In genomic region chr16:689175-689897, GRCh38 we compare ENCODE assay signal across 8 cellular contexts. TPM values are rescaled to one million over a fixed set of nuclear protein-coding genes. Genes with fewer than 3 reads are reported as not detected.
DNase-seq lines count a peak whose midpoint lies in the region; ATAC-seq, FAIRE-seq and TF ChIP-seq lines count a peak whose summit lies in the region.

No MANE protein-coding gene starts in this region.

- no peak for FAIRE-seq in astrocyte (lab: Jason Lieb, UNC)

- H3K4me1 ChIP-seq in astrocyte (ENCODE audit: insufficient read depth, low read length) (peaks cover 5% of the 10 kb centered on the region), right lobe of liver (peaks cover 0 to 19% (median 9%) of the 10 kb centered on the region in 4 donors), tibial artery (peaks cover 0 to 59% (median 43%) of the 10 kb centered on the region in 4 donors)

- no peaks in the 10 kb centered on the region for H3K9me3 ChIP-seq in astrocyte (ENCODE audit: insufficient read depth, low read depth, low read length)
- no peaks in the 10 kb centered on the region for H3K9me3 ChIP-seq in right lobe of liver
- no peaks in the 10 kb centered on the region for H3K9me3 ChIP-seq in tibial artery

- H3K36me3 ChIP-seq in astrocyte (ENCODE audit: insufficient read depth, low read length) (no peaks in the 10 kb centered on the region), right lobe of liver (peaks cover 0 to 6% (median 0%) of the 10 kb centered on the region in 4 donors), tibial artery (peaks cover 0 to 26% (median 7%) of the 10 kb centered on the region in 3 donors)

- peak overlapping the region; percentile 92 for H3K4me3 Mint-ChIP-seq in activated T-cell treated with anti-CD3 and anti-CD28 coated beads, Interleukin-2, amount 50 U/mL, for 4 hours
- peak overlapping the region; percentile 89 for H3K4me3 Mint-ChIP-seq in astrocyte (ENCODE audit: unreplicated experiment)

- no peak for DNase-seq in activated T-cell treated with anti-CD3 and anti-CD28 coated beads, Interleukin-2, amount 50 U/mL, for 4 hours
- DNase-seq in activated T-cell treated with anti-CD3 and anti-CD28 coated beads for 4 hours (no peak), astrocyte (ENCODE audit: low read depth) (no peak), right lobe of liver (no peak), tibial artery (no peak), NAMALWA (ENCODE audit: low spot score) (no peak)

- peak overlapping the region; percentile 79 for H3K27ac ChIP-seq in astrocyte (ENCODE audit: low read depth, low read length)
- H3K27ac ChIP-seq in right lobe of liver, result peak overlapping the region in 1 of 3 donors; percentile 68
- peak overlapping the region; percentile 86 to 93 for H3K27ac ChIP-seq in tibial artery

- no peak for TF ChIP-seq POLR2A in right lobe of liver (IDR thresholded peaks at IDR 0.05)

- H3K36me3 Mint-ChIP-seq in activated T-cell treated with anti-CD3 and anti-CD28 coated beads, Interleukin-2, amount 50 U/mL, for 4 hours (ENCODE audit: insufficient read depth), result no peaks in the 10 kb centered on the region
- H3K36me3 Mint-ChIP-seq in astrocyte (ENCODE audit: low read depth, unreplicated experiment), result peaks cover 2% of the 10 kb centered on the region

- peak overlapping the region; percentile 78 for H3K27ac Mint-ChIP-seq in astrocyte (ENCODE audit: unreplicated experiment)

- H3K79me2 ChIP-seq in astrocyte (ENCODE audit: insufficient read depth, low read length), result peaks cover 41% of the 10 kb centered on the region

- H2AFZ ChIP-seq in astrocyte (ENCODE audit: low read depth, low read length), result peak overlapping the region; percentile 79

- peak overlapping the region; percentile 99 for H3K4me2 ChIP-seq in astrocyte (ENCODE audit: low read length)

- TF ChIP-seq CTCF in astrocyte (IDR thresholded peaks at IDR 0.05; ENCODE audit: insufficient read depth, low read depth, low read length) (no peak), right lobe of liver (IDR thresholded peaks at IDR 0.05) (no peak), tibial artery (IDR thresholded peaks at IDR 0.05) (no peak)

- ATAC-seq in activated T-cell treated with anti-CD3 and anti-CD28 coated beads, Interleukin-2, amount 50 U/mL, for 4 hours, result no peak
- ATAC-seq in right lobe of liver, result no peak
- ATAC-seq in HG03159 (IDR thresholded peaks at IDR 0.05; ENCODE audit: unreplicated experiment), result no peak
- no peak for ATAC-seq in GM19463 (IDR thresholded peaks at IDR 0.05; ENCODE audit: unreplicated experiment)

- H4K20me1 ChIP-seq in astrocyte (ENCODE audit: insufficient read depth, low read length), result no peaks in the 10 kb centered on the region

- peaks cover 22% of the 10 kb centered on the region for H3K4me1 Mint-ChIP-seq in activated T-cell treated with anti-CD3 and anti-CD28 coated beads, Interleukin-2, amount 50 U/mL, for 4 hours (ENCODE audit: low read depth)
- H3K4me1 Mint-ChIP-seq in astrocyte (ENCODE audit: low read depth, unreplicated experiment), result peaks cover 4% of the 10 kb centered on the region

- no peaks in the 10 kb centered on the region for H3K27me3 Mint-ChIP-seq in activated T-cell treated with anti-CD3 and anti-CD28 coated beads, Interleukin-2, amount 50 U/mL, for 4 hours (ENCODE audit: low read depth)
- peaks cover 9% of the 10 kb centered on the region for H3K27me3 Mint-ChIP-seq in astrocyte (ENCODE audit: low read depth, unreplicated experiment)

- H3K9me3 Mint-ChIP-seq in activated T-cell treated with anti-CD3 and anti-CD28 coated beads, Interleukin-2, amount 50 U/mL, for 4 hours, result no peaks in the 10 kb centered on the region
- H3K9me3 Mint-ChIP-seq in astrocyte (ENCODE audit: unreplicated experiment), result no peaks in the 10 kb centered on the region

- H3K27me3 ChIP-seq in astrocyte (ENCODE audit: insufficient read depth, low read length) (peaks cover 5% of the 10 kb centered on the region), right lobe of liver (peaks cover 0 to 4% of the 10 kb centered on the region in 2 donors), tibial artery (peaks cover 8 to 29% of the 10 kb centered on the region in 2 donors)

- peak overlapping the region; percentile 79 for H3K4me3 ChIP-seq in astrocyte (ENCODE audit: insufficient read depth, low read depth, low read length)
- peak overlapping the region; percentile 93 to 96 (median 94) for H3K4me3 ChIP-seq in right lobe of liver
- peak overlapping the region; percentile 79 to 94 for H3K4me3 ChIP-seq in tibial artery

- H3K9ac ChIP-seq in astrocyte (ENCODE audit: low read length), result peak overlapping the region; percentile 92

- 80% methylated on average over 2 of the region's 26 CpGs for WGBS in right lobe of liver (ENCODE audit: insufficient coverage, low coverage, low lambda C conversion rate, missing lambda C conversion rate)

- intact Hi-C loops in right lobe of liver (cut with DNase I) (no loop called here), tibial artery (cut with DNase I; ENCODE audit: low total_unique reads) (no loop called here)

RNA-seq across cellular contexts. Expression of gene WDR24, which starts 0.9 kb away (rescaled TPM):
- total RNA-seq in activated T-cell treated with anti-CD3 and anti-CD28 coated beads, Interleukin-2, amount 50 U/mL, for 4 hours, result 10 to 100 TPM; 28.2 to 32.4 (median 29.1) TPM
- total RNA-seq in astrocyte (8.2 and 9.5 TPM in 2 replicates), right lobe of liver (10 to 100 TPM in 1 of 6 experiments, 1 to 10 TPM in 5; 5.5 to 11.7 (median 9.7) TPM)

RNA-seq across cellular contexts. Expression of gene JMJD8, which starts 5.2 kb away (rescaled TPM):
- 10 to 100 TPM; 77.0 to 90.4 (median 88.7) TPM for total RNA-seq in activated T-cell treated with anti-CD3 and anti-CD28 coated beads, Interleukin-2, amount 50 U/mL, for 4 hours
- 24.6 and 26.8 TPM in 2 replicates for total RNA-seq in astrocyte
- total RNA-seq in right lobe of liver, result 10 to 100 TPM; 26.9 to 68.1 (median 36.9) TPM

RNA-seq across cellular contexts. Expression of gene STUB1, which starts 9.1 kb away (rescaled TPM):
- 100 to 1,000 TPM; 117 to 136 (median 127) TPM for total RNA-seq in activated T-cell treated with anti-CD3 and anti-CD28 coated beads, Interleukin-2, amount 50 U/mL, for 4 hours
- total RNA-seq in astrocyte (138 and 140 TPM in 2 replicates), right lobe of liver (10 to 100 TPM; 37.3 to 69.6 (median 54.3) TPM)

RNA-seq across cellular contexts. Expression of gene RHBDL1, which starts 13.9 kb away (rescaled TPM):
- total RNA-seq in activated T-cell treated with anti-CD3 and anti-CD28 coated beads, Interleukin-2, amount 50 U/mL, for 4 hours, result under 1 TPM; 0.52 to 0.71 (median 0.53) TPM
- total RNA-seq in astrocyte (4.0 and 4.9 TPM in 2 replicates), right lobe of liver (1 to 10 TPM in 1 of 6 experiments, under 1 TPM in 5; 0.37 to 1.1 (median 0.60) TPM)

RNA-seq across cellular contexts. Expression of gene FBXL16, which starts 16.3 kb away (rescaled TPM):
- total RNA-seq in activated T-cell treated with anti-CD3 and anti-CD28 coated beads, Interleukin-2, amount 50 U/mL, for 4 hours, result 1 to 10 TPM; 2.0 to 6.0 (median 4.8) TPM
- total RNA-seq in astrocyte (3.7 and 5.2 TPM in 2 replicates), right lobe of liver (1 to 10 TPM in 2 of 6 experiments, under 1 TPM in 1, not detected in 3; 0.05 to 2.3 (median 1.7) TPM)
